Comparison of ENCODE assay signal across 1 cellular context in genomic region chr21:42561742-42562141, GRCh38.
TF ChIP-seq lines count a peak whose summit lies in the region.

No MANE protein-coding gene starts in this region.

TF ChIP-seq in WTC11, 78 proteins besides CTCF, POLR2A, EP300 and RAD21 (continued from another document):
- TF ChIP-seq, protein P1, sequence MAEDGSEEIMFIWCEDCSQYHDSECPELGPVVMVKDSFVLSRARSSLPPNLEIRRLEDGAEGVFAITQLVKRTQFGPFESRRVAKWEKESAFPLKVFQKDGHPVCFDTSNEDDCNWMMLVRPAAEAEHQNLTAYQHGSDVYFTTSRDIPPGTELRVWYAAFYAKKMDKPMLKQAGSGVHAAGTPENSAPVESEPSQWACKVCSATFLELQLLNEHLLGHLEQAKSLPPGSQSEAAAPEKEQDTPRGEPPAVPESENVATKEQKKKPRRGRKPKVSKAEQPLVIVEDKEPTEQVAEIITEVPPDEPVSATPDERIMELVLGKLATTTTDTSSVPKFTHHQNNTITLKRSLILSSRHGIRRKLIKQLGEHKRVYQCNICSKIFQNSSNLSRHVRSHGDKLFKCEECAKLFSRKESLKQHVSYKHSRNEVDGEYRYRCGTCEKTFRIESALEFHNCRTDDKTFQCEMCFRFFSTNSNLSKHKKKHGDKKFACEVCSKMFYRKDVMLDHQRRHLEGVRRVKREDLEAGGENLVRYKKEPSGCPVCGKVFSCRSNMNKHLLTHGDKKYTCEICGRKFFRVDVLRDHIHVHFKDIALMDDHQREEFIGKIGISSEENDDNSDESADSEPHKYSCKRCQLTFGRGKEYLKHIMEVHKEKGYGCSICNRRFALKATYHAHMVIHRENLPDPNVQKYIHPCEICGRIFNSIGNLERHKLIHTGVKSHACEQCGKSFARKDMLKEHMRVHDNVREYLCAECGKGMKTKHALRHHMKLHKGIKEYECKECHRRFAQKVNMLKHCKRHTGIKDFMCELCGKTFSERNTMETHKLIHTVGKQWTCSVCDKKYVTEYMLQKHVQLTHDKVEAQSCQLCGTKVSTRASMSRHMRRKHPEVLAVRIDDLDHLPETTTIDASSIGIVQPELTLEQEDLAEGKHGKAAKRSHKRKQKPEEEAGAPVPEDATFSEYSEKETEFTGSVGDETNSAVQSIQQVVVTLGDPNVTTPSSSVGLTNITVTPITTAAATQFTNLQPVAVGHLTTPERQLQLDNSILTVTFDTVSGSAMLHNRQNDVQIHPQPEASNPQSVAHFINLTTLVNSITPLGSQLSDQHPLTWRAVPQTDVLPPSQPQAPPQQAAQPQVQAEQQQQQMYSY (CRISPR knock-in tag; IDR thresholded peaks at IDR 0.05) = no peak
- TF ChIP-seq, protein P2, sequence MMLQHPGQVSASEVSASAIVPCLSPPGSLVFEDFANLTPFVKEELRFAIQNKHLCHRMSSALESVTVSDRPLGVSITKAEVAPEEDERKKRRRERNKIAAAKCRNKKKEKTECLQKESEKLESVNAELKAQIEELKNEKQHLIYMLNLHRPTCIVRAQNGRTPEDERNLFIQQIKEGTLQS (CRISPR knock-in tag; conservative IDR thresholded peaks at IDR 0.05) = no peak
- no peak for TF ChIP-seq PRRX2 (CRISPR knock-in tag; IDR thresholded peaks at IDR 0.05)
